Comparison of ENCODE assay signal across 1 cellular context in the genomic region with DNA sequence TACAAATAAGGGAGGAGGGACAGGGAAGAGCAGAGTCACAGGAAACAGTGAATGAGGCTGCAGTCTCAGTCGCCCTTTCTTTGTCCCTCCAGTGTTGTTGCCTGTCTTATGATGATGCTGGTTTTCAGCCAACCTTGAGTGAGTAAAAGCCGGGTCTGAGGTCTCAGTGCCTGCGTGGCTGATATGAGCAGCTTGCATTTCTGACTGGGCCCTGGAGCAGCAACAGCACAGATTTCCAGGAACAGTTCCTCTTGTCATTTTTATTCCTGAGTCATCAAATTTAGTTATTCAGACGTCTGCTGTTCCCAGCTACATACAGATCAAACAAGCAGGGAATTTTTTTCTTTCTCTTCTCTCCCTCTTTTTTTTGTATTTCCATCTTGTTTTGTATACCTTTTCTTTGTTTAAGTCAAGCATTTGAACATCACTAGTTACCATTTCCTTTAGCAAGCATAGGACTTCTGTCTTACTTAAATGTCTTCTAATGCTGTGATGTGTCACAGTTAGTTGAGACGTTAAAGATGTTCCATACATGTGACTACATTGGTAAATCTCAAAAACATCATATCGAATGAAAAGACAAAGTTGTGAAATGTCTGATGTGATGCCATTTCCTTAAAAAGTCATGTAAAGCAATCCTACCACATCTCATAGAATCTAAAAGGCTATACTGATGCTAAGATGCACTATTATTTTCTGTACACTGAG.
TF ChIP-seq lines count a peak whose summit lies in the region.

No MANE protein-coding gene starts in this region.

TF ChIP-seq in H1, 55 proteins besides CTCF, POLR2A, EP300 and RAD21 (continued from another document):
- peak; percentile 85 for TF ChIP-seq MAFK (IDR thresholded peaks at IDR 0.05; ENCODE audit: low read depth, low read length)
